1 cellular context compared by ENCODE assay signal in genomic region chr1:156152628-156153027, GRCh38.
TF ChIP-seq lines count a peak whose summit lies in the region.

No MANE protein-coding gene starts in this region.

TF ChIP-seq in GM12878, 131 proteins besides CTCF, POLR2A, EP300 and RAD21:
- TF ChIP-seq, protein P1, sequence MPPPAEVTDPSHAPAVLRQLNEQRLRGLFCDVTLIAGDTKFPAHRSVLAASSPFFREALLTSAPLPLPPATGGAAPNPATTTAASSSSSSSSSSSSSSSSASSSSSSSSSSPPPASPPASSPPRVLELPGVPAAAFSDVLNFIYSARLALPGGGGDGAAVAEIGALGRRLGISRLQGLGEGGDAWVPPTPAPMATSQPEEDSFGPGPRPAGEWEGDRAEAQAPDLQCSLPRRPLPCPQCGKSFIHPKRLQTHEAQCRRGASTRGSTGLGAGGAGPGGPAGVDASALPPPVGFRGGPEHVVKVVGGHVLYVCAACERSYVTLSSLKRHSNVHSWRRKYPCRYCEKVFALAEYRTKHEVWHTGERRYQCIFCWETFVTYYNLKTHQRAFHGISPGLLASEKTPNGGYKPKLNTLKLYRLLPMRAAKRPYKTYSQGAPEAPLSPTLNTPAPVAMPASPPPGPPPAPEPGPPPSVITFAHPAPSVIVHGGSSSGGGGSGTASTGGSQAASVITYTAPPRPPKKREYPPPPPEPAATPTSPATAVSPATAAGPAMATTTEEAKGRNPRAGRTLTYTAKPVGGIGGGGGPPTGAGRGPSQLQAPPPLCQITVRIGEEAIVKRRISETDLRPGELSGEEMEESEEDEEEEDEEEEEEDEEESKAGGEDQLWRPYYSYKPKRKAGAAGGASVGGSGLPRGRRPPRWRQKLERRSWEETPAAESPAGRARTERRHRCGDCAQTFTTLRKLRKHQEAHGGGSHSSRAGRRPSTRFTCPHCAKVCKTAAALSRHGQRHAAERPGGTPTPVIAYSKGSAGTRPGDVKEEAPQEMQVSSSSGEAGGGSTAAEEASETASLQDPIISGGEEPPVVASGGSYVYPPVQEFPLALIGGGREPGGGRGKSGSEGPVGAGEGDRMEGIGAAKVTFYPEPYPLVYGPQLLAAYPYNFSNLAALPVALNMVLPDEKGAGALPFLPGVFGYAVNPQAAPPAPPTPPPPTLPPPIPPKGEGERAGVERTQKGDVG (CRISPR knock-in tag; IDR thresholded peaks at IDR 0.05), result no peak
- TF ChIP-seq EED (IDR thresholded peaks at IDR 0.05; ENCODE audit: low read depth) (0 out of 2 replicates have a peak, but pooled peaks have one; percentile 46), IKZF1 (conservative IDR thresholded peaks at IDR 0.05) (0 out of 2 replicates have a peak, but pooled peaks have one; percentile 24), MXI1 (IDR thresholded peaks at IDR 0.05; ENCODE audit: low read depth, low read length) (no peak), USF2 (IDR thresholded peaks at IDR 0.05; ENCODE audit: borderline replicate concordance, low read depth, low read length) (no peak), NR2F1 (conservative IDR thresholded peaks at IDR 0.05) (peak; percentile 31; the same call in 1 of the 2 replicates), PKNOX1 (IDR thresholded peaks at IDR 0.05) (no peak), ZZZ3 (IDR thresholded peaks at IDR 0.05; ENCODE audit: control insufficient read depth, insufficient read length, low read depth) (no peak), CBFB (IDR thresholded peaks at IDR 0.05; ENCODE audit: low read depth) (no peak), PAX8 (IDR thresholded peaks at IDR 0.05) (no peak), MEF2B (IDR thresholded peaks at IDR 0.05; ENCODE audit: partially characterized antibody, poor library complexity, severe bottlenecking) (no peak), ETV6 (conservative IDR thresholded peaks at IDR 0.05 in 1 of 2, IDR thresholded peaks at IDR 0.05 in 1 of 2; ENCODE audit: borderline replicate concordance in 1 of 2, low read depth in 1 of 2) (no peak), BCL11A (IDR thresholded peaks at IDR 0.05; ENCODE audit: low read depth, low read length) (no peak)
- TF ChIP-seq, protein P2, sequence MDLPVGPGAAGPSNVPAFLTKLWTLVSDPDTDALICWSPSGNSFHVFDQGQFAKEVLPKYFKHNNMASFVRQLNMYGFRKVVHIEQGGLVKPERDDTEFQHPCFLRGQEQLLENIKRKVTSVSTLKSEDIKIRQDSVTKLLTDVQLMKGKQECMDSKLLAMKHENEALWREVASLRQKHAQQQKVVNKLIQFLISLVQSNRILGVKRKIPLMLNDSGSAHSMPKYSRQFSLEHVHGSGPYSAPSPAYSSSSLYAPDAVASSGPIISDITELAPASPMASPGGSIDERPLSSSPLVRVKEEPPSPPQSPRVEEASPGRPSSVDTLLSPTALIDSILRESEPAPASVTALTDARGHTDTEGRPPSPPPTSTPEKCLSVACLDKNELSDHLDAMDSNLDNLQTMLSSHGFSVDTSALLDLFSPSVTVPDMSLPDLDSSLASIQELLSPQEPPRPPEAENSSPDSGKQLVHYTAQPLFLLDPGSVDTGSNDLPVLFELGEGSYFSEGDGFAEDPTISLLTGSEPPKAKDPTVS (IDR thresholded peaks at IDR 0.05; ENCODE audit: low read depth, low read length), result no peak
- TF ChIP-seq, protein P3, sequence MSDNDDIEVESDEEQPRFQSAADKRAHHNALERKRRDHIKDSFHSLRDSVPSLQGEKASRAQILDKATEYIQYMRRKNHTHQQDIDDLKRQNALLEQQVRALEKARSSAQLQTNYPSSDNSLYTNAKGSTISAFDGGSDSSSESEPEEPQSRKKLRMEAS (IDR thresholded peaks at IDR 0.05; ENCODE audit: low read depth, low read length), result no peak
